In genomic region chrX:72959971-72960370, GRCh38 we compare ENCODE assay signal across 4 cellular contexts. TPM values are rescaled to one million over a fixed set of nuclear protein-coding genes. Genes with fewer than 3 reads are reported as not detected.
"Had no signal": no experiment of that assay in that cellular context is flagged by ENCODE, and none has a peak within 500 bp of the region (broad histone marks: within the 10 kb centered on the region; RNA-seq: fewer than 3 reads in every experiment).

No MANE protein-coding gene starts in this region.

RNA-seq across cellular contexts. Expression of gene DMRTC1, which starts 16.3 kb away (rescaled TPM):
- total RNA-seq: LHCN-M2, M059J, MCF 10A, NCI-H460 had no signal

RNA-seq across cellular contexts. Expression of gene FAM236A, which starts 22.0 kb away (rescaled TPM):
- total RNA-seq: LHCN-M2, M059J, MCF 10A, NCI-H460 had no signal

RNA-seq across cellular contexts. Expression of gene PABPC1L2B, which starts 42.8 kb away (rescaled TPM):
- total RNA-seq: LHCN-M2, M059J, MCF 10A, NCI-H460 had no signal

RNA-seq across cellular contexts. Expression of gene FAM236C, which starts 47.6 kb away (rescaled TPM):
- total RNA-seq: LHCN-M2, M059J, MCF 10A, NCI-H460 had no signal
